Comparison of ENCODE assay signal across 24 cellular contexts in the genomic region with DNA sequence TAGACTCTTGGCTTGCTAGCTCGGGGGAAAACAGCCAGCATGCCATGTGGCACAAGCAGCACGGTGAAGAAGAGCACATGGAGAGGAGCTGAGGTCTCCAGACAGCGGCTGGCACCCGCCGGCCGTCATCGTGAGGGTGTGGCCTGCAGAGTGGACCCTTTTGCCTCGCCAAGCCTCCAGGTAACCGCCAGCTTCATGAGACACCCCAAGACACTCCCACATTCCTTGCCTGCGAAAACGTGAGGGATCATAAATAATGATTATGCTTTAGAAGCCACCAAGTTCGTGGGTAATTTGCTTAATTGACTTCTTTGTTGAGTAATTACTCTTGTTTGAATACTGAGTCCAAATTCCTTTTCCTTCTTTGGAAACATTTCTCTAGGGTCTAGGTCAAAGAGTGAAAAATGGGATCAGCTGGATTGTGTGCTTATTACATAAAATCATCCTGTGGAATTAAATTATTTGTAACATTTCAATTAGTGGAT.
"Had no signal": no experiment of that assay in that cellular context is flagged by ENCODE, and none has a peak within 500 bp of the region (broad histone marks: within the 10 kb centered on the region; RNA-seq: fewer than 3 reads in every experiment).

No MANE protein-coding gene starts in this region.

- DNase-seq: activated CD4-positive, alpha-beta T cell treated with anti-CD3 and anti-CD28 coated beads for 1 hour; activated CD4-positive, alpha-beta T cell treated with anti-CD3 and anti-CD28 coated beads, Interleukin-2, amount 50 U/mL, for 1 hour; activated CD8-positive, alpha-beta T cell treated with anti-CD3 and anti-CD28 coated beads, Interleukin-2, amount 10 ng/mL, durations not matched to agents 7 days and 5 days; activated T-cell treated with anti-CD3 and anti-CD28 coated beads, Interleukin-2, amount 50 U/mL, for 24 hours; colonic mucosa; dorsolateral prefrontal cortex; esophagus squamous epithelium; head of caudate nucleus; left colon; lower lobe of right lung; mesendoderm; naive B cell; occipital lobe; sigmoid colon; stimulated activated CD4-positive, alpha-beta T cell treated with anti-CD3 and anti-CD28 coated beads, Interleukin-4, amount 100 ng/mL, for 1 hour; stimulated activated naive CD4-positive, alpha-beta T cell treated with Interleukin-2 at 50 U/mL for 16 hours had no signal

- H3K27me3 ChIP-seq: ascending aorta, breast epithelium, colonic mucosa, dorsolateral prefrontal cortex, gastroesophageal sphincter, sigmoid colon, upper lobe of left lung had no signal

- H3K4me3 ChIP-seq: ascending aorta, breast epithelium, colonic mucosa, dorsolateral prefrontal cortex, esophagus squamous epithelium, gastroesophageal sphincter, lower lobe of right lung, sigmoid colon, upper lobe of left lung had no signal

- H3K4me1 ChIP-seq: breast epithelium, gastroesophageal sphincter, sigmoid colon, upper lobe of left lung had no signal

- H3K27ac ChIP-seq: ascending aorta, breast epithelium, colonic mucosa, dorsolateral prefrontal cortex, esophagus squamous epithelium, gastroesophageal sphincter, lower lobe of right lung, sigmoid colon, upper lobe of left lung had no signal

- H3K9me3 ChIP-seq: ascending aorta, breast epithelium, colonic mucosa, esophagus squamous epithelium, gastroesophageal sphincter, lower lobe of right lung, sigmoid colon, upper lobe of left lung had no signal

- ATAC-seq: activated CD8-positive, alpha-beta T cell treated with anti-CD3 and anti-CD28 coated beads, Interleukin-2, amount 10 ng/mL, durations not matched to agents 7 days and 5 days; activated naive CD4-positive, alpha-beta T cell treated with anti-CD3 and anti-CD28 coated beads, Interleukin-2, amount 50 U/mL, for 72 hours; activated T-helper 17 cell treated with anti-CD3 and anti-CD28 coated beads, Interleukin-2, amount 50 U/mL, for 72 hours; gastroesophageal sphincter; left colon; lower lobe of right lung had no signal

- FAIRE-seq: islet of Langerhans, TTC549 had no signal

- H3K36me3 ChIP-seq: ascending aorta, breast epithelium, colonic mucosa, esophagus squamous epithelium, gastroesophageal sphincter, lower lobe of right lung, sigmoid colon, upper lobe of left lung had no signal
